In the genomic region with DNA sequence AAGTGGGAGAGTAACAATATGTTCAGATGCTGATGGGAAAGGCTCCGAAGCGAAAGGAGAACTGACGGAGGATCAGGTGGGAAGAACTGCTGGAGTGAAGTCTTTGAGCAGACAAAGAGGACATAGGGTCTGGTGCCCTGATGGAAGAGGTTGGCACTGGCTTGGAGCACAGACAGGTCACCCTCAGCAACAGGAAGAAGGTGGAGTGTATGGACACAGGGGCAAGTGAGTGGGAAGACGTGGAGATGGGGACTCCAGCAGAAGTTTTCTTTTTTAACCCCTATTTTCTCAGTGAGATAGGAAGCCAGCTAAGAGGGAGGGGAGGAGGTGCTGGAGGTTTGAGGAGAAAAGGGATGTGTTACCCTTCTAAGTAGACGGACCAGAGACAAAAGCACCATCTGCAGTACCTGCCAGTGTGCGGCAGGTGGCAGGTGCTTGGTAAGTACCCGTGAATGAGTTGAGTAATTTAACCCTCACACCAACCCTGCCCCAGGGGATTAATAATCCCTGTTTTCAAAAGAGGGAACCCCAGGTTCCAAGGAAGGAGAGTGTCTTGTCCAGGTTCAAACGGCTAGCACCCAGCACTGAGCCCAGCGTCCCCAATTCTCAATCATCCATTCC, we compare ENCODE assay signal across 9 cellular contexts. TPM values are rescaled to one million over a fixed set of nuclear protein-coding genes. Genes with fewer than 3 reads are reported as not detected.
A peak's percentile ranks its signal among the peaks of the same experiment; 100 is the strongest.
DNase-seq lines count a peak whose midpoint lies in the region; ATAC-seq, FAIRE-seq and TF ChIP-seq lines count a peak whose summit lies in the region.
"Had no signal": no experiment of that assay in that cellular context is flagged by ENCODE, and none has a peak within 500 bp of the region (broad histone marks: within the 10 kb centered on the region; RNA-seq: fewer than 3 reads in every experiment).

No MANE protein-coding gene starts in this region.

- DNase-seq in AML-193 (lab: John Stamatoyannopoulos, UW) (peak; percentile 1 to 12), H54 (ENCODE audit: insufficient read length, low spot score) (peak; percentile 55), RKO (ENCODE audit: low spot score) (peak; percentile 60), germinal center (ENCODE audit: low spot score) (peak; percentile 77), pons (ENCODE audit: low spot score) (no peak), upper lobe of left lung (no peak), A172 (ENCODE audit: low spot score) (no peak)
- DNase-seq: activated CD4-positive, CD25-positive, alpha-beta regulatory T cell treated with anti-CD3 and anti-CD28 coated beads, Interleukin-2, amount 50 U/mL, for 72 hours had no signal

- H3K27ac ChIP-seq in upper lobe of left lung, result no peak overlapping the region

- ATAC-seq in upper lobe of left lung (ENCODE audit: low FRiP score in 2 of 2), result no peak
- no peak for ATAC-seq in GM21360 (IDR thresholded peaks at IDR 0.05; ENCODE audit: unreplicated experiment)

- no peaks in the 10 kb centered on the region for H3K4me1 ChIP-seq in upper lobe of left lung

- FAIRE-seq in H54 (lab: Jason Lieb, UNC), result no peak

- no peaks in the 10 kb centered on the region for H3K9me3 ChIP-seq in upper lobe of left lung

- peak in 2 of 6 experiments; percentile 21 to 45 for TF ChIP-seq CTCF in upper lobe of left lung (IDR thresholded peaks at IDR 0.05)

- TF ChIP-seq POLR2A in H54 (IDR thresholded peaks at IDR 0.05; ENCODE audit: low read depth, low read length), result no peak
- no peak for TF ChIP-seq POLR2A in upper lobe of left lung (IDR thresholded peaks at IDR 0.05)

- 49 to 50% methylated on average over 9 of the region's 9 CpGs for WGBS in upper lobe of left lung, 2 donors

- peaks cover 0 to 4% (median 0%) of the 10 kb centered on the region in 4 donors for H3K36me3 ChIP-seq in upper lobe of left lung

- H3K4me3 ChIP-seq in upper lobe of left lung, result no peak overlapping the region

- TF ChIP-seq EP300 in upper lobe of left lung (IDR thresholded peaks at IDR 0.05), result no peak

- no peaks in the 10 kb centered on the region for H3K27me3 ChIP-seq in upper lobe of left lung

RNA-seq across cellular contexts. Expression of a gene that starts 11.2 kb away (rescaled TPM):
- total RNA-seq in upper lobe of left lung, result 1 to 10 TPM in 2 of 6 donors, under 1 TPM in 1, not detected in 3; 0.30 to 1.9 (median 1.8) TPM
- total RNA-seq in A172 (2014; rRNA removed; shearing (Covaris generic)), result not detected in 2 replicates

RNA-seq across cellular contexts. Expression of a gene that starts 19.4 kb away (rescaled TPM):
- 100 to 1,000 TPM in 1 of 6 donors, 10 to 100 TPM in 4, 1 to 10 TPM in 1; 6.2 to 157 (median 19.7) TPM for total RNA-seq in upper lobe of left lung
- total RNA-seq in A172 (2014; rRNA removed; shearing (Covaris generic)), result 0.52 and 3.2 TPM in 2 replicates

RNA-seq across cellular contexts. Expression of a gene that starts 39.1 kb away (rescaled TPM):
- total RNA-seq in upper lobe of left lung, result 100 to 1,000 TPM in 1 of 6 donors, 10 to 100 TPM in 5; 17.0 to 105 (median 39.8) TPM
- total RNA-seq in A172 (2014; rRNA removed; shearing (Covaris generic)), result 0.07 TPM in 1 of 2 replicates, not detected in the other

RNA-seq across cellular contexts. Expression of a gene that starts 48.4 kb away (rescaled TPM):
- total RNA-seq in upper lobe of left lung, result 10 to 100 TPM in 3 of 6 donors, 1 to 10 TPM in 3; 4.2 to 52.4 (median 20.5) TPM
- not detected in 2 replicates for total RNA-seq in A172 (2014; rRNA removed; shearing (Covaris generic))

Comparison
In these comparisons a context has a peak if more than half of its experiments do, and no peak if none do; other contexts are left out.
1. DNase-seq: peak in AML-193 (2 of 2), H54 (single experiment), RKO (single experiment) and germinal center (single experiment); none in pons (single experiment), upper lobe of left lung (0 of 2) and A172 (single experiment).
2. RNA of a gene that starts 39.1 kb away (total RNA-seq): 17.0 to 105 TPM in upper lobe of left lung; 0.07 TPM in A172; every median in the first group is over 10 times any median in the second.